28 cellular contexts compared by ENCODE assay signal in genomic region chr19:43592800-43593350, GRCh38. TPM values are rescaled to one million over a fixed set of nuclear protein-coding genes. Genes with fewer than 3 reads are reported as not detected.
A peak's percentile ranks its signal among the peaks of the same experiment; 100 is the strongest.
DNase-seq lines count a peak whose midpoint lies in the region; ATAC-seq and TF ChIP-seq lines count a peak whose summit lies in the region.
"Had no signal": no experiment of that assay in that cellular context is flagged by ENCODE, and none has a peak within 500 bp of the region (broad histone marks: within the 10 kb centered on the region; RNA-seq: fewer than 3 reads in every experiment).

No MANE protein-coding gene starts in this region.

- no peak for ATAC-seq in CD4-positive, alpha-beta T cell (ENCODE audit: poor library complexity)
- no peak for ATAC-seq in effector memory CD8-positive, alpha-beta T cell (replicated peaks)
- no peak for ATAC-seq in HG02623 (IDR thresholded peaks at IDR 0.05; ENCODE audit: unreplicated experiment)
- ATAC-seq in activated CD8-positive, alpha-beta T cell treated with anti-CD3 and anti-CD28 coated beads for 36 hours, result no peak
- ATAC-seq: left colon, upper lobe of right lung had no signal

- no peak overlapping the region for H3K14ac ChIP-seq in neuronal stem cell (ENCODE audit: low read length)

- no peaks in the 10 kb centered on the region for H3K9me3 Mint-ChIP-seq in CD4-positive, alpha-beta T cell
- H3K9me3 Mint-ChIP-seq in activated T-helper 1 cell treated with anti-CD3 and anti-CD28 coated beads, Interleukin-12 subunit alpha, Interleukin-12 subunit beta, Interleukin-2, Interleukin-4 antibody, amounts not matched to agents 30 ng/mL and 10 ng/mL and 1 ng/mL, durations not matched to agents 14 hours and 24 hours and 36 hours, result no peaks in the 10 kb centered on the region
- no peaks in the 10 kb centered on the region for H3K9me3 Mint-ChIP-seq in effector memory CD8-positive, alpha-beta T cell
- H3K9me3 Mint-ChIP-seq in activated CD8-positive, alpha-beta T cell treated with anti-CD3 and anti-CD28 coated beads for 36 hours, result no peaks in the 10 kb centered on the region
- H3K9me3 Mint-ChIP-seq: immature natural killer cell had no signal

- H3K18ac ChIP-seq in neuronal stem cell (ENCODE audit: low read length), result peak overlapping the region; percentile 33

- peaks cover 45% of the 10 kb centered on the region for H3K36me3 Mint-ChIP-seq in CD4-positive, alpha-beta T cell (ENCODE audit: low read depth)
- H3K36me3 Mint-ChIP-seq in activated T-helper 1 cell treated with anti-CD3 and anti-CD28 coated beads, Interleukin-12 subunit alpha, Interleukin-12 subunit beta, Interleukin-2, Interleukin-4 antibody, amounts not matched to agents 30 ng/mL and 10 ng/mL and 1 ng/mL, durations not matched to agents 14 hours and 24 hours and 36 hours (ENCODE audit: low read depth), result peaks cover 27% of the 10 kb centered on the region
- H3K36me3 Mint-ChIP-seq in effector memory CD8-positive, alpha-beta T cell (ENCODE audit: insufficient read depth), result peaks cover 40% of the 10 kb centered on the region
- H3K36me3 Mint-ChIP-seq in activated CD8-positive, alpha-beta T cell treated with anti-CD3 and anti-CD28 coated beads for 36 hours (ENCODE audit: low read depth), result peaks cover 25% of the 10 kb centered on the region

- H4K91ac ChIP-seq in neuronal stem cell (ENCODE audit: low read depth, low read length, poor library complexity), result no peak overlapping the region

- peaks cover 50% of the 10 kb centered on the region for H3K4me1 Mint-ChIP-seq in CD4-positive, alpha-beta T cell (ENCODE audit: low read depth)
- H3K4me1 Mint-ChIP-seq in activated T-helper 1 cell treated with anti-CD3 and anti-CD28 coated beads, Interleukin-12 subunit alpha, Interleukin-12 subunit beta, Interleukin-2, Interleukin-4 antibody, amounts not matched to agents 30 ng/mL and 10 ng/mL and 1 ng/mL, durations not matched to agents 14 hours and 24 hours and 36 hours (ENCODE audit: low read depth), result peaks cover 49% of the 10 kb centered on the region
- peaks cover 43 to 45% of the 10 kb centered on the region in 2 donors for H3K4me1 Mint-ChIP-seq in effector memory CD8-positive, alpha-beta T cell (ENCODE audit: low read depth in 2 of 2)
- H3K4me1 Mint-ChIP-seq in activated CD8-positive, alpha-beta T cell treated with anti-CD3 and anti-CD28 coated beads for 36 hours (ENCODE audit: low read depth), result peaks cover 22% of the 10 kb centered on the region

- H3K27me3 ChIP-seq in CD4-positive, alpha-beta T cell (ENCODE audit: control insufficient read depth, insufficient read depth, low read length), result no peaks in the 10 kb centered on the region
- no peaks in the 10 kb centered on the region for H3K27me3 ChIP-seq in neuronal stem cell (ENCODE audit: control insufficient read depth in 3 of 3, insufficient read depth in 3 of 3, low read depth in 1 of 3, low read length in 3 of 3)
- H3K27me3 ChIP-seq: BLaER1, dorsolateral prefrontal cortex, ovary, right atrium auricular region, upper lobe of right lung had no signal

- peaks cover 7 to 8% of the 10 kb centered on the region in 2 donors for H3K4me1 ChIP-seq in neuronal stem cell (ENCODE audit: control insufficient read depth in 2 of 2, insufficient read depth in 1 of 2, low read depth in 1 of 2, low read length in 2 of 2)

- H3K36me3 ChIP-seq in neuronal stem cell (replicated peaks in 1 of 2; ENCODE audit: control insufficient read depth in 2 of 2, insufficient read depth in 2 of 2, low read length in 2 of 2), result peaks cover 30 to 62% of the 10 kb centered on the region in 2 donors
- H3K36me3 ChIP-seq: ovary had no signal

- H3K27me3 Mint-ChIP-seq in CD4-positive, alpha-beta T cell, result no peaks in the 10 kb centered on the region
- no peaks in the 10 kb centered on the region for H3K27me3 Mint-ChIP-seq in activated T-helper 1 cell treated with anti-CD3 and anti-CD28 coated beads, Interleukin-12 subunit alpha, Interleukin-12 subunit beta, Interleukin-2, Interleukin-4 antibody, amounts not matched to agents 30 ng/mL and 10 ng/mL and 1 ng/mL, durations not matched to agents 14 hours and 24 hours and 36 hours (ENCODE audit: insufficient read depth)
- H3K27me3 Mint-ChIP-seq in effector memory CD8-positive, alpha-beta T cell, result no peaks in the 10 kb centered on the region
- no peaks in the 10 kb centered on the region for H3K27me3 Mint-ChIP-seq in activated CD8-positive, alpha-beta T cell treated with anti-CD3 and anti-CD28 coated beads for 36 hours

- peaks cover 17% of the 10 kb centered on the region for H3K79me1 ChIP-seq in neuronal stem cell (ENCODE audit: low read depth, low read length)

- H2BK15ac ChIP-seq in neuronal stem cell (ENCODE audit: low read length), result no peak overlapping the region

- H2BK12ac ChIP-seq in neuronal stem cell (ENCODE audit: low read length), result no peak overlapping the region

- H2BK120ac ChIP-seq in neuronal stem cell (ENCODE audit: low read depth, low read length), result no peak overlapping the region

- peak overlapping the region; percentile 45 for H3K23ac ChIP-seq in neuronal stem cell (ENCODE audit: low read depth, low read length, poor library complexity)

- H3K4ac ChIP-seq in neuronal stem cell (ENCODE audit: low read length), result no peak overlapping the region

- no peaks in the 10 kb centered on the region for H3K9me3 ChIP-seq in CD4-positive, alpha-beta T cell (ENCODE audit: control insufficient read depth, low read length)
- H3K9me3 ChIP-seq in neuronal stem cell (replicated peaks in 1 of 2; ENCODE audit: control insufficient read depth in 2 of 2, insufficient read depth in 1 of 2, low read depth in 1 of 2, low read length in 2 of 2), result no peaks in the 10 kb centered on the region
- H3K9me3 ChIP-seq: BLaER1, ovary, right atrium auricular region, upper lobe of right lung had no signal

- H3K4me3 ChIP-seq in neuronal stem cell (ENCODE audit: low read length in 2 of 2), result peak overlapping the region in 1 of 2 donors; percentile 30
- H3K4me3 ChIP-seq: BLaER1, ovary, right atrium auricular region, upper lobe of right lung had no signal

- peak overlapping the region; percentile 75 for H3K27ac Mint-ChIP-seq in CD4-positive, alpha-beta T cell
- peak overlapping the region; percentile 74 for H3K27ac Mint-ChIP-seq in activated T-helper 1 cell treated with anti-CD3 and anti-CD28 coated beads, Interleukin-12 subunit alpha, Interleukin-12 subunit beta, Interleukin-2, Interleukin-4 antibody, amounts not matched to agents 30 ng/mL and 10 ng/mL and 1 ng/mL, durations not matched to agents 14 hours and 24 hours and 36 hours
- H3K27ac Mint-ChIP-seq in effector memory CD8-positive, alpha-beta T cell, result peak overlapping the region; percentile 23 to 80
- H3K27ac Mint-ChIP-seq in activated CD8-positive, alpha-beta T cell treated with anti-CD3 and anti-CD28 coated beads for 36 hours, result no peak overlapping the region

- H2BK5ac ChIP-seq in neuronal stem cell (ENCODE audit: low read length), result no peak overlapping the region

- H3K4me3 Mint-ChIP-seq in CD4-positive, alpha-beta T cell, result no peak overlapping the region
- H3K4me3 Mint-ChIP-seq in activated T-helper 1 cell treated with anti-CD3 and anti-CD28 coated beads, Interleukin-12 subunit alpha, Interleukin-12 subunit beta, Interleukin-2, Interleukin-4 antibody, amounts not matched to agents 30 ng/mL and 10 ng/mL and 1 ng/mL, durations not matched to agents 14 hours and 24 hours and 36 hours, result peak overlapping the region; percentile 73
- H3K4me3 Mint-ChIP-seq in effector memory CD8-positive, alpha-beta T cell, result peak overlapping the region in 1 of 2 donors; percentile 42
- H3K4me3 Mint-ChIP-seq in activated CD8-positive, alpha-beta T cell treated with anti-CD3 and anti-CD28 coated beads for 36 hours, result no peak overlapping the region

- CTCF ChIA-PET in CD4-positive, alpha-beta T cell (lab: Charles Lee), result no interaction called here
- CTCF ChIA-PET in activated CD8-positive, alpha-beta T cell treated with anti-CD3 and anti-CD28 coated beads for 36 hours (lab: Charles Lee), result interaction anchor here (1.0 to 12.2 kb wide), 5 partner anchors 17 to 145 kb away, joined by 4 to 188 read pairs (median 62); partner anchors contain the start of genes PINLYP, XRCC1 and ZNF575

- intact Hi-C loops in CD4-positive, alpha-beta T cell (cut with DNase I, micrococcal nuclease), result loop anchor here in 1 of 2 experiments (5.0 kb wide), 1 partner anchor 56 kb away; no protein-coding TSS in a partner anchor
- intact Hi-C loops in activated T-helper 1 cell treated with anti-CD3 and anti-CD28 coated beads, Interleukin-12 subunit alpha, Interleukin-12 subunit beta, Interleukin-2, Interleukin-4 antibody, amounts not matched to agents 30 ng/mL and 10 ng/mL and 1 ng/mL, durations not matched to agents 14 hours and 24 hours and 36 hours (cut with micrococcal nuclease), result no loop called here
- intact Hi-C loops in activated CD8-positive, alpha-beta T cell treated with anti-CD3 and anti-CD28 coated beads for 36 hours (cut with micrococcal nuclease), result loop anchor here (10.0 kb wide), 1 partner anchor 58 kb away; the partner anchor contains the start of gene ZNF575

- no peak overlapping the region for H4K8ac ChIP-seq in neuronal stem cell (ENCODE audit: low read depth, low read length)

- H3K9ac ChIP-seq in neuronal stem cell (ENCODE audit: low read depth, low read length, poor library complexity), result peak overlapping the region; percentile 46
- H3K9ac ChIP-seq: BLaER1 had no signal

- H2AK5ac ChIP-seq in neuronal stem cell (ENCODE audit: low read depth, low read length), result no peak overlapping the region

- no peak for TF ChIP-seq CTCF in CD4-positive, alpha-beta T cell (IDR thresholded peaks at IDR 0.05)
- TF ChIP-seq CTCF in activated CD8-positive, alpha-beta T cell treated with anti-CD3 and anti-CD28 coated beads for 36 hours (IDR thresholded peaks at IDR 0.05), result no peak

- no peak for DNase-seq in CD4-positive, alpha-beta T cell
- DNase-seq in activated T-helper 1 cell treated with anti-CD3 and anti-CD28 coated beads, Interleukin-12 subunit alpha, Interleukin-12 subunit beta, Interleukin-2, Interleukin-4 antibody, amounts not matched to agents 30 ng/mL and 10 ng/mL and 1 ng/mL, durations not matched to agents 14 hours and 24 hours and 36 hours (ENCODE audit: low spot score), result no peak
- no peak for DNase-seq in effector memory CD8-positive, alpha-beta T cell
- DNase-seq in neuronal stem cell (ENCODE audit: low spot score) (no peak), SIG-M5 (lab: John Stamatoyannopoulos, UW) (no peak), SIG-M5 treated with dmso at 0.1 percent for 504 hours (lab: John Stamatoyannopoulos, UW; ENCODE audit: unreplicated experiment) (no peak)
- no peak for DNase-seq in activated CD8-positive, alpha-beta T cell treated with anti-CD3 and anti-CD28 coated beads for 36 hours
- DNase-seq: activated CD4-positive, alpha-beta T cell treated with anti-CD3 and anti-CD28 coated beads for 4 hours; activated naive CD4-positive, alpha-beta T cell treated with Interleukin-2 at 50 U/mL for 16 hours; activated T-cell treated with anti-CD3 and anti-CD28 coated beads, Interleukin-2, amount 50 U/mL, for 1 hour; COR-L47; DMS79 treated with DMSO at 0.1 percent for 48 hours; GF-D8; hypothalamus; immature natural killer cell; left colon; mammary epithelial cell; NCI-H146; NCI-H446 treated with DMSO at 0.1 percent for 48 hours; NCI-H82; stimulated activated CD4-positive, alpha-beta T cell treated with anti-CD3 and anti-CD28 coated beads, Interleukin-2, amount 100 ng/mL, for 48 hours; upper lobe of right lung had no signal

- no peak overlapping the region for H3K27ac ChIP-seq in CD4-positive, alpha-beta T cell (ENCODE audit: low read depth, low read length)
- H3K27ac ChIP-seq in neuronal stem cell (replicated peaks; ENCODE audit: low read length), result no peak overlapping the region
- H3K27ac ChIP-seq: ovary, right atrium auricular region, upper lobe of right lung had no signal

- no peak overlapping the region for H2AFZ ChIP-seq in neuronal stem cell (ENCODE audit: low read length)

- POLR2A ChIA-PET in CD4-positive, alpha-beta T cell (lab: Charles Lee), result no interaction called here
- POLR2A ChIA-PET in activated CD8-positive, alpha-beta T cell treated with anti-CD3 and anti-CD28 coated beads for 36 hours (lab: Charles Lee), result interaction anchor here (1.4 kb wide), 1 partner anchor 22 kb away, joined by 3 read pairs; no protein-coding TSS in a partner anchor

- no CpG with 5 or more reads among the region's 37 CpGs for WGBS in neuronal stem cell (ENCODE audit: extremely low coverage in 2 of 2, insufficient read length in 2 of 2, insufficient replicate concordance in 1 of 2), 2 donors

- H3K4me2 ChIP-seq in neuronal stem cell (ENCODE audit: insufficient read depth, low read length, poor library complexity, severe bottlenecking), result no peak overlapping the region

RNA-seq across cellular contexts. Expression of gene IRGQ, which starts 3.1 kb away (rescaled TPM):
- 10 to 100 TPM; 28.9 to 29.8 TPM for total RNA-seq in CD4-positive, alpha-beta T cell
- 33.5 and 34.9 TPM in 2 replicates for total RNA-seq in activated T-helper 1 cell treated with anti-CD3 and anti-CD28 coated beads, Interleukin-12 subunit alpha, Interleukin-12 subunit beta, Interleukin-2, Interleukin-4 antibody, amounts not matched to agents 30 ng/mL and 10 ng/mL and 1 ng/mL, durations not matched to agents 14 hours and 24 hours and 36 hours
- polyA plus RNA-seq in neuronal stem cell (2013, experiment 1 of 2), result 8.3 TPM
- polyA plus RNA-seq in neuronal stem cell (2013, experiment 2 of 2), result 8.4 TPM
- 10 to 100 TPM; 17.1 to 17.9 TPM for total RNA-seq in activated CD8-positive, alpha-beta T cell treated with anti-CD3 and anti-CD28 coated beads for 36 hours

RNA-seq across cellular contexts. Expression of gene ZNF576, which starts 3.5 kb away (rescaled TPM):
- 1 to 10 TPM; 4.1 to 4.8 TPM for total RNA-seq in CD4-positive, alpha-beta T cell
- total RNA-seq in activated T-helper 1 cell treated with anti-CD3 and anti-CD28 coated beads, Interleukin-12 subunit alpha, Interleukin-12 subunit beta, Interleukin-2, Interleukin-4 antibody, amounts not matched to agents 30 ng/mL and 10 ng/mL and 1 ng/mL, durations not matched to agents 14 hours and 24 hours and 36 hours, result 17.3 and 18.6 TPM in 2 replicates
- 12.5 TPM for polyA plus RNA-seq in neuronal stem cell (2013, experiment 1 of 2)
- 12.1 TPM for polyA plus RNA-seq in neuronal stem cell (2013, experiment 2 of 2)
- 10 to 100 TPM in 1 of 2 experiments, 1 to 10 TPM in 1; 8.8 to 12.2 TPM for total RNA-seq in activated CD8-positive, alpha-beta T cell treated with anti-CD3 and anti-CD28 coated beads for 36 hours

RNA-seq across cellular contexts. Expression of gene PINLYP, which starts 17.3 kb away (rescaled TPM):
- total RNA-seq in CD4-positive, alpha-beta T cell, result not detected
- total RNA-seq in activated T-helper 1 cell treated with anti-CD3 and anti-CD28 coated beads, Interleukin-12 subunit alpha, Interleukin-12 subunit beta, Interleukin-2, Interleukin-4 antibody, amounts not matched to agents 30 ng/mL and 10 ng/mL and 1 ng/mL, durations not matched to agents 14 hours and 24 hours and 36 hours, result 4.9 and 5.7 TPM in 2 replicates
- polyA plus RNA-seq in neuronal stem cell (2013, experiment 1 of 2), result 8.4 TPM
- 8.4 TPM for polyA plus RNA-seq in neuronal stem cell (2013, experiment 2 of 2)
- 10 to 100 TPM in 1 of 2 experiments, 1 to 10 TPM in 1; 9.7 to 12.3 TPM for total RNA-seq in activated CD8-positive, alpha-beta T cell treated with anti-CD3 and anti-CD28 coated beads for 36 hours

RNA-seq across cellular contexts. Expression of gene XRCC1, which starts 17.5 kb away (rescaled TPM):
- 10 to 100 TPM; 25.1 to 26.2 TPM for total RNA-seq in CD4-positive, alpha-beta T cell
- 27.4 and 28.7 TPM in 2 replicates for total RNA-seq in activated T-helper 1 cell treated with anti-CD3 and anti-CD28 coated beads, Interleukin-12 subunit alpha, Interleukin-12 subunit beta, Interleukin-2, Interleukin-4 antibody, amounts not matched to agents 30 ng/mL and 10 ng/mL and 1 ng/mL, durations not matched to agents 14 hours and 24 hours and 36 hours
- 45.5 TPM for polyA plus RNA-seq in neuronal stem cell (2013, experiment 1 of 2)
- polyA plus RNA-seq in neuronal stem cell (2013, experiment 2 of 2), result 44.7 TPM
- 10 to 100 TPM; 29.4 to 32.4 TPM for total RNA-seq in activated CD8-positive, alpha-beta T cell treated with anti-CD3 and anti-CD28 coated beads for 36 hours

RNA-seq across cellular contexts. Expression of gene SRRM5, which starts 19.0 kb away (rescaled TPM):
- under 1 TPM; 0.25 to 0.56 TPM for total RNA-seq in CD4-positive, alpha-beta T cell
- total RNA-seq in activated T-helper 1 cell treated with anti-CD3 and anti-CD28 coated beads, Interleukin-12 subunit alpha, Interleukin-12 subunit beta, Interleukin-2, Interleukin-4 antibody, amounts not matched to agents 30 ng/mL and 10 ng/mL and 1 ng/mL, durations not matched to agents 14 hours and 24 hours and 36 hours, result 0.10 and 0.13 TPM in 2 replicates
- 0.20 TPM for polyA plus RNA-seq in neuronal stem cell (2013, experiment 1 of 2)
- 0.26 TPM for polyA plus RNA-seq in neuronal stem cell (2013, experiment 2 of 2)
- under 1 TPM; 0.41 to 0.54 TPM for total RNA-seq in activated CD8-positive, alpha-beta T cell treated with anti-CD3 and anti-CD28 coated beads for 36 hours
- total RNA-seq: HT1080 had no signal
